ENCODE assay signal across 16 cellular contexts in genomic region chr21:43282358-43283120, GRCh38.
"Had no signal": no experiment of that assay in that cellular context is flagged by ENCODE, and none has a peak within 500 bp of the region (broad histone marks: within the 10 kb centered on the region; RNA-seq: fewer than 3 reads in every experiment).

No MANE protein-coding gene starts in this region.

- ATAC-seq: activated T-cell treated with anti-CD3 and anti-CD28 coated beads, Interleukin-2, amount 50 U/mL, for 4 hours; gastroesophageal sphincter; left lobe of liver had no signal

- H3K4me3 ChIP-seq: coronary artery, gastroesophageal sphincter, heart right ventricle, thyroid gland had no signal

- H3K36me3 ChIP-seq: gastroesophageal sphincter, heart right ventricle, thyroid gland had no signal

- H3K27ac ChIP-seq: coronary artery, gastroesophageal sphincter, heart right ventricle, thyroid gland had no signal

- DNase-seq: activated CD4-positive, alpha-beta T cell treated with anti-CD3 and anti-CD28 coated beads, Interleukin-2, amount 50 U/mL, for 4 hours; activated CD8-positive, alpha-beta memory T cell treated with anti-CD3 and anti-CD28 coated beads for 24 hours; activated CD8-positive, alpha-beta memory T cell treated with anti-CD3 and anti-CD28 coated beads, Interleukin-2, amount 50 U/mL, for 4 hours; activated naive CD4-positive, alpha-beta T cell treated with Interleukin-2 at 50 U/mL for 16 hours; activated naive CD8-positive, alpha-beta T cell treated with anti-CD3 and anti-CD28 coated beads for 36 hours; activated T-cell treated with anti-CD3 and anti-CD28 coated beads, Interleukin-2, amount 50 U/mL, for 4 hours; heart right ventricle; nephron progenitor cell; nucleus accumbens; stimulated activated CD4-positive, alpha-beta T cell treated with anti-CD3 and anti-CD28 coated beads, Interleukin-4, amount 100 ng/mL, for 4 hours; substantia nigra; T-helper 1 cell; thyroid gland had no signal

- H3K27me3 ChIP-seq: thyroid gland had no signal

- H3K9me3 ChIP-seq: gastroesophageal sphincter, heart right ventricle, thyroid gland had no signal
